In genomic region chr3:60827666-60828065, GRCh38 we compare ENCODE assay signal across 32 cellular contexts.
"Had no signal": no experiment of that assay in that cellular context is flagged by ENCODE, and none has a peak within 500 bp of the region (broad histone marks: within the 10 kb centered on the region; RNA-seq: fewer than 3 reads in every experiment).

No MANE protein-coding gene starts in this region.

- H3K4me3 ChIP-seq: adrenal gland, ascending aorta, body of pancreas, breast epithelium, cardiac muscle cell had no signal

- H3K36me3 ChIP-seq: adrenal gland, ascending aorta, brain microvascular endothelial cell, breast epithelium, cardiac muscle cell had no signal

- ATAC-seq: activated naive CD4-positive, alpha-beta T cell treated with anti-CD3 and anti-CD28 coated beads, Interleukin-2, amount 50 U/mL, for 72 hours; activated naive CD8-positive, alpha-beta T cell treated with anti-CD3 and anti-CD28 coated beads, Interleukin-2, amount 50 U/mL, for 24 hours; activated T-cell treated with anti-CD3 and anti-CD28 coated beads, Interleukin-2, amount 50 U/mL, for 4 hours; activated T-cell treated with anti-CD3 and anti-CD28 coated beads, Interleukin-2, amount 50 U/mL, for 72 hours; activated T-helper 17 cell treated with anti-CD3 and anti-CD28 coated beads, Interleukin-2, amount 50 U/mL, for 72 hours; body of pancreas had no signal

- H3K27me3 ChIP-seq: adrenal gland, ascending aorta, body of pancreas, brain microvascular endothelial cell, breast epithelium, cardiac muscle cell had no signal

- H3K27ac ChIP-seq: adrenal gland, ascending aorta, body of pancreas, brain microvascular endothelial cell, breast epithelium, cardiac muscle cell had no signal

- DNase-seq: activated effector memory CD4-positive, alpha-beta T cell treated with anti-CD3 and anti-CD28 coated beads, Interleukin-2, amount 50 U/mL, for 16 hours; activated effector memory CD4-positive, alpha-beta T cell treated with Interleukin-2 at 50 U/mL for 16 hours; activated gamma-delta T cell; activated gamma-delta T cell treated with Interleukin-2 at 50 U/mL for 16 hours; activated naive CD4-positive, alpha-beta T cell; activated naive CD4-positive, alpha-beta T cell treated with anti-CD3 and anti-CD28 coated beads for 36 hours; activated naive CD4-positive, alpha-beta T cell treated with anti-CD3 and anti-CD28 coated beads, Interleukin-2, amount 10 ng/mL, durations not matched to agents 7 days and 5 days; activated naive CD4-positive, alpha-beta T cell treated with anti-CD3 and anti-CD28 coated beads, Interleukin-2, amount 50 U/mL, for 16 hours; activated naive CD4-positive, alpha-beta T cell treated with Interleukin-2 at 50 U/mL for 16 hours; activated naive CD8-positive, alpha-beta T cell treated with anti-CD3 and anti-CD28 coated beads for 36 hours; activated naive CD8-positive, alpha-beta T cell treated with anti-CD3 and anti-CD28 coated beads, Interleukin-2, amount 10 ng/mL, durations not matched to agents 7 days and 5 days; activated naive CD8-positive, alpha-beta T cell treated with anti-CD3 and anti-CD28 coated beads, Interleukin-2, amount 50 U/mL, for 24 hours; activated T-cell treated with anti-CD3 and anti-CD28 coated beads, Interleukin-2, amount 50 U/mL, for 1 hour; activated T-cell treated with anti-CD3 and anti-CD28 coated beads, Interleukin-2, amount 50 U/mL, for 24 hours; activated T-cell treated with anti-CD3 and anti-CD28 coated beads, Interleukin-2, amount 50 U/mL, for 4 hours; activated T-cell treated with anti-CD3 and anti-CD28 coated beads, Interleukin-2, amount 50 U/mL, for 48 hours; activated T-cell treated with anti-CD3 and anti-CD28 coated beads, Interleukin-2, amount 50 U/mL, for 72 hours; adrenal gland; amniotic stem cell; amygdala; anterior cingulate cortex; aorta; body of pancreas; brain microvascular endothelial cell; caudate nucleus; central memory CD4-positive, alpha-beta T cell; cerebellar nuclear complex had no signal

- H3K9me3 ChIP-seq: adrenal gland, ascending aorta, body of pancreas, breast epithelium had no signal

- H3K4me1 ChIP-seq: adrenal gland, ascending aorta, body of pancreas, breast epithelium had no signal
